In the genomic region with DNA sequence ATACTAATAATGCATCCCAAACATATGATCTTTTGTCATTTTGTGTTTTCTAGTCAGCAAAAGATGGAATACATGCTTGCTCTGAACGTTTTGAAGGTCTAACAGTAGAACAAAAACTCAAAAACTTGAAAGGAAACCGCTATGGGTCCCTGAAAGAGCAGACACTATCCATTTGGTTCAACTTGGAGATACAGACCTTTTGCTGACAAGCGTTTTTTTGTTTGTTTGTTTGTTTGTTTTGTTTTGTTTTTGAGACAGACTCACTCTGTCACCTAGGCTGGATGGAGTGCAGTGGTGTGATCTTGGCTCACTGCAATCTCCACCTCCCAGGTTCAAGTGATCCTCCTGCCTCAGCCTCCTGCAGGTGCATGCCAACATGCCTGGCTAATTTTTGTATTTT, we compare ENCODE assay signal across 27 cellular contexts.
"Had no signal": no experiment of that assay in that cellular context is flagged by ENCODE, and none has a peak within 500 bp of the region (broad histone marks: within the 10 kb centered on the region; RNA-seq: fewer than 3 reads in every experiment).

No MANE protein-coding gene starts in this region.

- FAIRE-seq: urothelium cell line had no signal

- H3K4me3 ChIP-seq: stomach, suprapubic skin, testis, thoracic aorta, thyroid gland, tibial artery, tibial nerve, transverse colon, upper lobe of left lung, upper lobe of right lung, uterus, vagina had no signal

- DNase-seq: stimulated activated CD4-positive, alpha-beta T cell treated with anti-CD3 and anti-CD28 coated beads, Interleukin-2, amount 100 ng/mL, for 48 hours; stimulated activated CD4-positive, alpha-beta T cell treated with anti-CD3 and anti-CD28 coated beads, Interleukin-4, amount 100 ng/mL, for 1 hour; stimulated activated CD4-positive, alpha-beta T cell treated with anti-CD3 and anti-CD28 coated beads, Interleukin-4, amount 100 ng/mL, for 24 hours; stimulated activated CD4-positive, alpha-beta T cell treated with anti-CD3 and anti-CD28 coated beads, Interleukin-4, amount 100 ng/mL, for 4 hours; stimulated activated CD8-positive, alpha-beta memory T cell treated with anti-CD3 and anti-CD28 coated beads, Interleukin-4, amount 100 ng/mL, for 48 hours; stimulated activated naive B cell treated with anti-CD40 and anti-IgM and Interleukin-4, amounts not matched to agents 10 μg/mL and 1 μg/mL and 100 μg/mL, for 72 hours; stimulated activated naive CD4-positive, alpha-beta T cell; stimulated activated naive CD4-positive, alpha-beta T cell treated with Interleukin-2 at 50 U/mL for 16 hours; stimulated activated naive CD8-positive, alpha-beta T cell treated with anti-CD3 and anti-CD28 coated beads, Interleukin-15, amount 100 ng/mL, for 72 hours; stimulated activated naive CD8-positive, alpha-beta T cell treated with anti-CD3 and anti-CD28 coated beads, Interleukin-15, Interleukin-2, amounts not matched to agents 100 U/mL and 50 U/mL, for 24 hours; stomach; substantia nigra; testis; thyroid gland; tibial artery; transverse colon; trophoblast cell; upper lobe of left lung; upper lobe of right lung; uterus had no signal

- H3K27ac ChIP-seq: stomach, suprapubic skin, testis, thoracic aorta, thyroid gland, tibial artery, tibial nerve, transverse colon, upper lobe of left lung, upper lobe of right lung, uterus, vagina had no signal

- H3K9me3 ChIP-seq: stomach, suprapubic skin, testis, thoracic aorta, thyroid gland, tibial artery, tibial nerve, transverse colon, upper lobe of left lung, upper lobe of right lung, uterus, vagina had no signal

- ATAC-seq: stimulated activated effector memory CD8-positive, alpha-beta T cell treated with anti-CD3 and anti-CD28 coated beads, Interleukin-12 subunit alpha, Interleukin-12 subunit beta, amount 100 ng/mL, for 72 hours; stimulated activated memory B cell treated with anti-CD40 and anti-IgM and Interleukin-4, amounts not matched to agents 10 μg/mL and 1 μg/mL and 100 μg/mL, for 72 hours; stimulated activated naive B cell treated with anti-CD40 and anti-IgM and Interleukin-4, amounts not matched to agents 10 μg/mL and 1 μg/mL and 100 μg/mL, for 72 hours; stimulated activated naive CD8-positive, alpha-beta T cell treated with anti-CD3 and anti-CD28 coated beads, Interleukin-15, amount 100 ng/mL, for 72 hours; stimulated activated naive CD8-positive, alpha-beta T cell treated with anti-CD3 and anti-CD28 coated beads, Interleukin-15, Interleukin-2, amounts not matched to agents 100 U/mL and 50 U/mL, for 24 hours; upper lobe of right lung had no signal

- H3K36me3 ChIP-seq: stomach, suprapubic skin, thoracic aorta, thyroid gland, tibial artery, tibial nerve, transverse colon, upper lobe of left lung, upper lobe of right lung, uterus, vagina had no signal

- H3K4me1 ChIP-seq: stomach, suprapubic skin, testis, thyroid gland, tibial artery, tibial nerve, transverse colon, upper lobe of left lung, upper lobe of right lung, uterus, vagina had no signal

- H3K27me3 ChIP-seq: stomach, suprapubic skin, testis, thyroid gland, tibial artery, tibial nerve, transverse colon, upper lobe of left lung, upper lobe of right lung, uterus, vagina had no signal
